ENCODE assay signal across 1 cellular context in genomic region chr14:20818861-20819260, GRCh38.
TF ChIP-seq lines count a peak whose summit lies in the region.

No MANE protein-coding gene starts in this region.

TF ChIP-seq in H1, 55 proteins besides CTCF, POLR2A, EP300 and RAD21:
- no peak for TF ChIP-seq NRF1 (IDR thresholded peaks at IDR 0.05; ENCODE audit: low read depth, low read length)
- TF ChIP-seq BRCA1 (IDR thresholded peaks at IDR 0.05; ENCODE audit: low read depth, low read length): no peak
- TF ChIP-seq FOSL1 (IDR thresholded peaks at IDR 0.05; ENCODE audit: insufficient read depth, low read depth, low read length): no peak
- no peak for TF ChIP-seq BACH1 (IDR thresholded peaks at IDR 0.05; ENCODE audit: low read length)
- TF ChIP-seq SP1 (IDR thresholded peaks at IDR 0.05; ENCODE audit: low read depth, low read length): no peak
- no peak for TF ChIP-seq TBP (IDR thresholded peaks at IDR 0.05; ENCODE audit: low read depth, low read length)
- TF ChIP-seq SIN3A (conservative IDR thresholded peaks at IDR 0.05 in 1 of 2, IDR thresholded peaks at IDR 0.05 in 1 of 2; ENCODE audit: low read depth in 1 of 2, low read length in 2 of 2): no peak
- no peak for TF ChIP-seq CHD1 (IDR thresholded peaks at IDR 0.05; ENCODE audit: low read depth, low read length)
- no peak for TF ChIP-seq CHD2 (IDR thresholded peaks at IDR 0.05; ENCODE audit: low read length)
- no peak for TF ChIP-seq KDM1A (IDR thresholded peaks at IDR 0.05; ENCODE audit: borderline replicate concordance, low read length)
- no peak for TF ChIP-seq CBX8 (IDR thresholded peaks at IDR 0.05; ENCODE audit: borderline replicate concordance, low read depth, low read length)
- no peak for TF ChIP-seq RNF2 (IDR thresholded peaks at IDR 0.05; ENCODE audit: borderline replicate concordance, low read depth, low read length, missing control alignments, poor library complexity, severe bottlenecking)
- TF ChIP-seq KDM5A (IDR thresholded peaks at IDR 0.05; ENCODE audit: low read length): no peak
- no peak for TF ChIP-seq YY1 (IDR thresholded peaks at IDR 0.05; ENCODE audit: low read depth, low read length)
- TF ChIP-seq, protein P1, sequence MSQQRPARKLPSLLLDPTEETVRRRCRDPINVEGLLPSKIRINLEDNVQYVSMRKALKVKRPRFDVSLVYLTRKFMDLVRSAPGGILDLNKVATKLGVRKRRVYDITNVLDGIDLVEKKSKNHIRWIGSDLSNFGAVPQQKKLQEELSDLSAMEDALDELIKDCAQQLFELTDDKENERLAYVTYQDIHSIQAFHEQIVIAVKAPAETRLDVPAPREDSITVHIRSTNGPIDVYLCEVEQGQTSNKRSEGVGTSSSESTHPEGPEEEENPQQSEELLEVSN (IDR thresholded peaks at IDR 0.05): no peak
- no peak for TF ChIP-seq SAP30 (IDR thresholded peaks at IDR 0.05; ENCODE audit: insufficient read depth, insufficient replicate concordance, low read length)
- TF ChIP-seq TAF1 (IDR thresholded peaks at IDR 0.05; ENCODE audit: low read depth, low read length): no peak
- TF ChIP-seq GTF2F1 (IDR thresholded peaks at IDR 0.05; ENCODE audit: borderline replicate concordance, low read depth, low read length): no peak
- TF ChIP-seq MAFK (IDR thresholded peaks at IDR 0.05; ENCODE audit: low read depth, low read length): no peak
- TF ChIP-seq POLR2AphosphoS5 (IDR thresholded peaks at IDR 0.05; ENCODE audit: low read depth, low read length): no peak
TF ChIP-seq in H1: peak in this region for 0.
